8 cellular contexts compared by ENCODE assay signal in the genomic region with DNA sequence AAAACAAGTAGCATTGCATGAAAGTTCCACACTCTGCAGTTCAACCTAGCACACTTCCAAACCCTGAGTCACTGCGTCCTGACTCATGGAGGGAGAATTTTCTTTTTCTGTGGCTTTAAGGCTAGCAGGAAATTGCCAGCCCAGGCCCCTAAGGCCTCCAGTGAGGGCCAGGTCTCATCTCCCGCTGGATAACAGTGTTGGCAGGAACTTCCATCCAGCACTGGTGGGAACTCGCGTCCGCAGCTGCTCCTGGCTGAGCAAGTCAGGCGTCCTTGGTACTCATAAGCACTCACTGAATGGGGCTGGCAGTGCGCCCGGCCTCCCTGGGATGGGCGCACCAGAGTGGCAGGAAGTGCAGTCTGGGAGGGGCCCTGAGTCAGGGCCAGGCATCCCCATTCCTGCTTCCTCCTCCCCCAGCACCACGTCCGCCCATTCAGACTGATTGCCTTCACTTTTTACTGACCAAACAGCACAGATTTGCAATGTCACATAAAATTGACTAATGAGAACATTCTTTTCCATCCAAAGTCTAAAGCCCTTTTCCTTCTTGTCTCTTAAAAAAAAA. TPM values are rescaled to one million over a fixed set of nuclear protein-coding genes. Genes with fewer than 3 reads are reported as not detected.
DNase-seq lines count a peak whose midpoint lies in the region; ATAC-seq, FAIRE-seq and TF ChIP-seq lines count a peak whose summit lies in the region.

No MANE protein-coding gene starts in this region.

- DNase-seq in HS-5 (ENCODE audit: low read depth): peak; percentile 100
- peak; percentile 100 for DNase-seq in RPMI7951 (ENCODE audit: low read depth)
- DNase-seq in H1 (ENCODE audit: low read depth in 1 of 2, low spot score in 2 of 2): peak in 1 of 2 experiments; percentile 27
- peak; percentile 96 for DNase-seq in mesenteric fat pad (ENCODE audit: low spot score)
- peak; percentile 94 for DNase-seq in urothelium cell line (ENCODE audit: low spot score)

- no peak overlapping the region for H2BK12ac ChIP-seq in H1 (ENCODE audit: low read depth, low read length)

- H3K23me2 ChIP-seq in H1 (ENCODE audit: low read depth, low read length): no peaks in the 10 kb centered on the region

- H2AFZ ChIP-seq in H1 (ENCODE audit: low read length): peak overlapping the region; percentile 59; the same call in 1 of the 2 replicates

- H3K9ac ChIP-seq in BLaER1 treated with 17β-estradiol and CSF1 and Interleukin-3, amounts not matched to agents 10 nM and 100 nM: peak overlapping the region in 7 of 11 experiments; percentile 9 to 78 (median 30); a peak in 9 of 22 replicates
- H3K9ac ChIP-seq in H1 (replicated peaks in 1 of 4; ENCODE audit: extremely low read depth in 1 of 4, low read depth in 3 of 4, low read length in 3 of 4): no peak overlapping the region

- H4K5ac ChIP-seq in H1 (ENCODE audit: insufficient read length, low read depth, low read length): no peak overlapping the region

- H3K9me3 ChIP-seq in BLaER1 treated with 17β-estradiol and CSF1 and Interleukin-3, amounts not matched to agents 10 nM and 100 nM (replicated peaks in 1 of 11): peaks cover 0 to 15% (median 0%) of the 10 kb centered on the region in 11 experiments; a peak in 3 of 22 replicates
- H3K9me3 ChIP-seq in H1 (ENCODE audit: insufficient read depth in 2 of 2, low read depth in 1 of 2, low read length in 1 of 2): peaks cover 0 to 2% of the 10 kb centered on the region in 2 experiments; a peak in 1 of 4 replicates

- no peak for TF ChIP-seq CTCF in H1 (IDR thresholded peaks at IDR 0.05; ENCODE audit: control extremely low read depth in 1 of 3, insufficient read depth in 1 of 3, low read depth in 1 of 3, low read length in 3 of 3)

- no peaks in the 10 kb centered on the region for H3K79me1 ChIP-seq in H1 (ENCODE audit: low read depth, low read length)

- no peak overlapping the region for H2BK15ac ChIP-seq in H1 (ENCODE audit: low read length)

- TF ChIP-seq POLR2A in H1 (IDR thresholded peaks at IDR 0.05; ENCODE audit: control extremely low read depth in 1 of 2, low read depth in 2 of 2, low read length in 2 of 2): no peak

- no peak for FAIRE-seq in H1 (lab: Jason Lieb, UNC)
- peak; percentile 99 for FAIRE-seq in urothelium cell line (lab: Jason Lieb, UNC)

- no peaks in the 10 kb centered on the region for H4K20me1 ChIP-seq in BLaER1 treated with 17β-estradiol and CSF1 and Interleukin-3, amounts not matched to agents 10 nM and 100 nM
- no peaks in the 10 kb centered on the region for H4K20me1 ChIP-seq in H1 (replicated peaks in 1 of 2; ENCODE audit: control insufficient read depth in 1 of 2, insufficient read depth in 2 of 2, low read length in 2 of 2)

- H2BK5ac ChIP-seq in H1 (ENCODE audit: low read depth, low read length): no peak overlapping the region

- no peak overlapping the region for H2BK20ac ChIP-seq in H1 (ENCODE audit: low read length)

- CTCF ChIA-PET in H1 (lab: Charles Lee; ENCODE audit: partially characterized antibody): no interaction called here

- no peak for TF ChIP-seq EP300 in H1 (IDR thresholded peaks at IDR 0.05; ENCODE audit: borderline replicate concordance in 1 of 2, low read depth in 2 of 2, low read length in 2 of 2)

- no peak overlapping the region for H4K8ac ChIP-seq in H1 (ENCODE audit: extremely low read depth, insufficient read depth, low read length)

- WGBS in H1 (ENCODE audit: extremely low coverage in 1 of 2, insufficient coverage in 1 of 2, insufficient read length in 1 of 2, insufficient replicate concordance in 2 of 2, low coverage in 1 of 2, low lambda C conversion rate in 2 of 2, missing lambda C conversion rate in 1 of 2), 2 experiments: 90% methylated on average over 11 of the region's 11 CpGs; no CpG with 5 or more reads in 1 of the 2 experiments

- peak overlapping the region in 2 of 10 experiments; percentile 36 to 46; a peak in 3 of 20 replicates for H3K4me3 ChIP-seq in BLaER1 treated with 17β-estradiol and CSF1 and Interleukin-3, amounts not matched to agents 10 nM and 100 nM
- no peak overlapping the region for H3K4me3 ChIP-seq in H1 (ENCODE audit: extremely low read depth in 1 of 4, insufficient read depth in 2 of 4, low read depth in 3 of 4, low read length in 4 of 4)

- ATAC-seq in HG03045 (IDR thresholded peaks at IDR 0.05; ENCODE audit: unreplicated experiment) (no peak), GM18511 (IDR thresholded peaks at IDR 0.05; ENCODE audit: unreplicated experiment) (no peak)

- peaks cover 17 to 37% (median 24%) of the 10 kb centered on the region in 10 experiments for H3K4me1 ChIP-seq in BLaER1 treated with 17β-estradiol and CSF1 and Interleukin-3, amounts not matched to agents 10 nM and 100 nM
- H3K4me1 ChIP-seq in H1 (replicated peaks in 1 of 4; ENCODE audit: control insufficient read depth in 3 of 4, insufficient read depth in 4 of 4, low read length in 3 of 4): no peaks in the 10 kb centered on the region; a peak in 2 of 7 replicates

- no peak for TF ChIP-seq RAD21 in H1 (IDR thresholded peaks at IDR 0.05 in 1 of 2, conservative IDR thresholded peaks at IDR 0.05 in 1 of 2; ENCODE audit: low read depth in 2 of 2, low read length in 2 of 2)

- no peak overlapping the region for H3K14ac ChIP-seq in H1 (ENCODE audit: insufficient read length)

- no peaks in the 10 kb centered on the region for H3K36me3 ChIP-seq in BLaER1 treated with 17β-estradiol and CSF1 and Interleukin-3, amounts not matched to agents 10 nM and 100 nM
- no peaks in the 10 kb centered on the region for H3K36me3 ChIP-seq in H1 (ENCODE audit: control insufficient read depth in 2 of 4, insufficient read depth in 4 of 4, low read length in 3 of 4)

- H3K27me3 ChIP-seq in BLaER1 treated with 17β-estradiol and CSF1 and Interleukin-3, amounts not matched to agents 10 nM and 100 nM: no peaks in the 10 kb centered on the region
- no peaks in the 10 kb centered on the region for H3K27me3 ChIP-seq in H1 (replicated peaks in 1 of 4; ENCODE audit: control insufficient read depth in 3 of 4, extremely low read depth in 1 of 4, insufficient read depth in 3 of 4, low read length in 3 of 4)

- H3K4me2 ChIP-seq in BLaER1 treated with 17β-estradiol and CSF1 and Interleukin-3, amounts not matched to agents 10 nM and 100 nM: peak overlapping the region; percentile 56 to 91 (median 68)
- no peak overlapping the region for H3K4me2 ChIP-seq in H1 (ENCODE audit: insufficient read depth in 1 of 2, low read depth in 2 of 2, low read length in 2 of 2)

- no peak overlapping the region for H3K56ac ChIP-seq in H1 (replicated peaks; ENCODE audit: insufficient read length, low read depth, low read length)

- H3K4ac ChIP-seq in H1 (replicated peaks; ENCODE audit: insufficient read length, low read depth, low read length): no peak overlapping the region

- H3K27ac ChIP-seq in BLaER1 treated with 17β-estradiol and CSF1 and Interleukin-3, amounts not matched to agents 10 nM and 100 nM: peak overlapping the region in 8 of 11 experiments; percentile 9 to 85 (median 51); a peak in 12 of 22 replicates
- no peak overlapping the region for H3K27ac ChIP-seq in H1 (ENCODE audit: low read depth, low read length)

- H3K18ac ChIP-seq in H1 (ENCODE audit: extremely low read depth, low read length): no peak overlapping the region; the same call in 1 of the 2 replicates

- no peaks in the 10 kb centered on the region for H3K79me2 ChIP-seq in H1 (ENCODE audit: control insufficient read depth in 1 of 2, insufficient read depth in 2 of 2, low read length in 2 of 2)

- no peak overlapping the region for H2AK5ac ChIP-seq in H1 (ENCODE audit: low read depth, low read length)

- H2BK120ac ChIP-seq in H1 (replicated peaks; ENCODE audit: low read depth, low read length): no peak overlapping the region

- H3K23ac ChIP-seq in H1 (ENCODE audit: insufficient read length): no peak overlapping the region

- POLR2A ChIA-PET in H1 (lab: Charles Lee; ENCODE audit: partially characterized antibody): no interaction called here

- H4K91ac ChIP-seq in H1 (replicated peaks; ENCODE audit: insufficient read length, low read length): no peak overlapping the region

TF ChIP-seq in H1, 55 proteins besides CTCF, POLR2A, EP300 and RAD21 (continues in another document):
- TF ChIP-seq E2F6 (IDR thresholded peaks at IDR 0.05) (no peak), TBP (IDR thresholded peaks at IDR 0.05; ENCODE audit: low read depth, low read length) (no peak), HDAC6 (IDR thresholded peaks at IDR 0.05; ENCODE audit: low read depth, low read length) (no peak), SUZ12 (IDR thresholded peaks at IDR 0.05; ENCODE audit: low read length) (no peak), ASH2L (IDR thresholded peaks at IDR 0.05; ENCODE audit: low read length) (no peak), SIN3A (conservative IDR thresholded peaks at IDR 0.05 in 1 of 2, IDR thresholded peaks at IDR 0.05 in 1 of 2; ENCODE audit: low read depth in 1 of 2, low read length in 2 of 2) (no peak), SIRT6 (IDR thresholded peaks at IDR 0.05; ENCODE audit: low read length) (no peak), TAF1 (IDR thresholded peaks at IDR 0.05; ENCODE audit: low read depth, low read length) (no peak), JUND (IDR thresholded peaks at IDR 0.05; ENCODE audit: low read length) (no peak), ZNF274 (IDR thresholded peaks at IDR 0.05; ENCODE audit: borderline replicate concordance, extremely low read depth, low read length) (no peak), SP4 (IDR thresholded peaks at IDR 0.05; ENCODE audit: low read length) (no peak), NRF1 (IDR thresholded peaks at IDR 0.05; ENCODE audit: low read depth, low read length) (no peak), RXRA (IDR thresholded peaks at IDR 0.05; ENCODE audit: insufficient read depth, low read depth, low read length) (no peak), CBX5 (IDR thresholded peaks at IDR 0.05; ENCODE audit: low read depth, low read length) (no peak)

RNA-seq across cellular contexts. Expression of gene MALL, which starts 14.3 kb away (rescaled TPM):
- total RNA-seq in RPMI7951 (2014; rRNA removed; shearing (Covaris generic)): 3.8 and 4.2 TPM in 2 replicates
- 3.6 and 3.9 TPM in 2 replicates for total RNA-seq in H1 (2021; fragmentation: NEBNext Ultra II Directional; extraction: Animal tissue kit (Norgen Biotek cat#: 25700))
- polyA plus RNA-seq in H1 (2011; rRNA removed): 7.9 and 8.0 TPM in 2 replicates
- 4.8 TPM for polyA plus RNA-seq in H1 (2011; cell fraction: cytosol; rRNA removed)
- polyA plus RNA-seq in H1 (2011; cell fraction: nucleus; rRNA removed): 2.3 TPM
- polyA plus RNA-seq in H1 (2012, experiment 1 of 2): 6.5 to 9.5 TPM (median 7.6 TPM) in 4 replicates
- 6.5 TPM for polyA plus RNA-seq in H1 (2012, experiment 2 of 2)
- polyA plus RNA-seq in H1 (2013, experiment 1 of 2): 4.4 TPM
- 7.0 TPM for polyA plus RNA-seq in H1 (2013, experiment 2 of 2)
- polyA minus RNA-seq in H1 (2011; rRNA and poly(A)+ RNA removed): 9.1 and 9.4 TPM in 2 replicates
- polyA minus RNA-seq in H1 (2011; cell fraction: cytosol; rRNA and poly(A)+ RNA removed): 3.6 TPM
- polyA minus RNA-seq in H1 (2011; cell fraction: nucleus; rRNA and poly(A)+ RNA removed): 1.4 TPM
- 20.8 TPM for total RNA-seq in mesenteric fat pad

Comparison
In these comparisons a context has a peak if more than half of its experiments do, and no peak if none do; other contexts are left out.
1. H3K4me2 ChIP-seq: peak in BLaER1 treated with 17β-estradiol and CSF1 and Interleukin-3, amounts not matched to agents 10 nM and 100 nM (11 of 11); none in H1 (0 of 2).
2. H3K9ac ChIP-seq: peak in BLaER1 treated with 17β-estradiol and CSF1 and Interleukin-3, amounts not matched to agents 10 nM and 100 nM (7 of 11); none in H1 (0 of 4).